Comparison of ENCODE assay signal across 9 cellular contexts in genomic region chr19:35013047-35013819, GRCh38. TPM values are rescaled to one million over a fixed set of nuclear protein-coding genes. Genes with fewer than 3 reads are reported as not detected.
DNase-seq lines count a peak whose midpoint lies in the region; ATAC-seq and TF ChIP-seq lines count a peak whose summit lies in the region.
"Had no signal": no experiment of that assay in that cellular context is flagged by ENCODE, and none has a peak within 500 bp of the region (broad histone marks: within the 10 kb centered on the region; RNA-seq: fewer than 3 reads in every experiment).

No MANE protein-coding gene starts in this region.

- peak; percentile 70 to 77 for ATAC-seq in activated CD4-positive, CD25-positive, alpha-beta regulatory T cell treated with anti-CD3 and anti-CD28 coated beads, Interleukin-2, amount 50 U/mL, for 24 hours
- ATAC-seq in left lobe of liver (peak; percentile 94), HG02571 (IDR thresholded peaks at IDR 0.05; ENCODE audit: unreplicated experiment) (no peak)

- H3K27ac ChIP-seq in mammary epithelial cell (ENCODE audit: insufficient read depth, low read depth, low read length), result no peak overlapping the region

- no peak overlapping the region for H3K4me3 ChIP-seq in mammary epithelial cell (replicated peaks in 1 of 3; ENCODE audit: insufficient read depth in 1 of 3, low read depth in 2 of 3, low read length in 3 of 3)

- DNase-seq in EL, result peak; percentile 44
- DNase-seq in Kasumi-1 (lab: John Stamatoyannopoulos, UW), result peak; percentile 30 to 69
- peak; percentile 20 for DNase-seq in mammary epithelial cell
- DNase-seq in left lobe of liver (ENCODE audit: low spot score), result peak; percentile 79
- DNase-seq in stimulated activated CD4-positive, alpha-beta T cell treated with anti-CD3 and anti-CD28 coated beads, TNF-alpha, amount 100 ng/mL, for 4 hours (ENCODE audit: low read depth in 3 of 3), result peak; percentile 66 to 71 (median 71)
- no peak for DNase-seq in cortex of kidney (lab: John Stamatoyannopoulos, UW)

- no TSS peak for BruUV-seq in mammary epithelial cell (replicated peaks; lab: Mats Ljungman, UMichigan)

- H3K4me1 ChIP-seq in mammary epithelial cell (ENCODE audit: insufficient read depth, low read length), result no peaks in the 10 kb centered on the region

- CTCF ChIA-PET in mammary epithelial cell (lab: Charles Lee; ENCODE audit: low non-redundant PET), result interaction anchor here (0.5 kb wide), 1 partner anchor 36 kb away, joined by 3 read pairs; no protein-coding TSS in a partner anchor

- H2AFZ ChIP-seq in mammary epithelial cell (ENCODE audit: low read depth, low read length), result no peak overlapping the region

- peak; percentile 80 to 92 for TF ChIP-seq CTCF in mammary epithelial cell (conservative IDR thresholded peaks at IDR 0.05 in 1 of 2, IDR thresholded peaks at IDR 0.05 in 1 of 2; ENCODE audit: extremely low read depth in 1 of 2, insufficient read depth in 1 of 2, low read depth in 1 of 2, low read length in 2 of 2)

- no peaks in the 10 kb centered on the region for H3K79me2 ChIP-seq in mammary epithelial cell (ENCODE audit: insufficient read depth, low read length)

- H4K20me1 ChIP-seq in mammary epithelial cell (ENCODE audit: insufficient read depth, low read length), result no peaks in the 10 kb centered on the region

- H3K9ac ChIP-seq in mammary epithelial cell (ENCODE audit: insufficient read depth, low read length), result no peak overlapping the region

- H3K27me3 ChIP-seq in mammary epithelial cell (ENCODE audit: insufficient read depth, low read length), result no peaks in the 10 kb centered on the region

- in situ Hi-C loops in mammary epithelial cell (cut with MboI; ENCODE audit: low sequenced_read_pairs in 2 of 2), result no loop called here

- 66% methylated on average over 16 of the region's 32 CpGs for WGBS in mammary epithelial cell (ENCODE audit: low coverage, missing lambda C conversion rate)

- no peak overlapping the region for H3K4me2 ChIP-seq in mammary epithelial cell (ENCODE audit: insufficient read depth, low read depth, low read length)

- H3K36me3 ChIP-seq in mammary epithelial cell (ENCODE audit: insufficient read depth, low read length), result no peaks in the 10 kb centered on the region

- dilution Hi-C loops in mammary epithelial cell (cut with HindIII; ENCODE audit: low sequenced_read_pairs), result no loop called here

- intact Hi-C loops in mammary epithelial cell (cut with micrococcal nuclease), result loop anchor here (1.0 kb wide), 1 partner anchor 40 kb away; no protein-coding TSS in a partner anchor

- no peaks in the 10 kb centered on the region for H3K9me3 ChIP-seq in mammary epithelial cell (replicated peaks; ENCODE audit: insufficient read depth, low read length)

RNA-seq across cellular contexts. Expression of gene GRAMD1A, which starts 13.1 kb away (rescaled TPM):
- total RNA-seq in mammary epithelial cell (10 to 100 TPM; 19.8 to 54.4 TPM), left lobe of liver (17.8 TPM)
- 30.2 TPM for polyA plus RNA-seq in mammary epithelial cell
- polyA minus RNA-seq in mammary epithelial cell, result 61.8 TPM

RNA-seq across cellular contexts. Expression of gene SCN1B, which starts 17.0 kb away (rescaled TPM):
- total RNA-seq in mammary epithelial cell (under 1 TPM; 0.71 to 0.83 TPM), left lobe of liver (4.5 TPM)
- 0.29 TPM for polyA plus RNA-seq in mammary epithelial cell
- polyA minus RNA-seq in mammary epithelial cell, result not detected

RNA-seq across cellular contexts. Expression of gene HPN, which starts 28.3 kb away (rescaled TPM):
- 1 to 10 TPM in 1 of 2 donors, not detected in 1; 1.0 TPM for total RNA-seq in mammary epithelial cell
- not detected for polyA plus RNA-seq in mammary epithelial cell
- not detected for polyA minus RNA-seq in mammary epithelial cell
- 564 TPM for total RNA-seq in left lobe of liver
- total RNA-seq: activated CD8-positive, alpha-beta memory T cell treated with anti-CD3 and anti-CD28 coated beads for 36 hours had no signal

RNA-seq across cellular contexts. Expression of gene ZNF792, which starts 49.2 kb away (rescaled TPM):
- total RNA-seq in mammary epithelial cell (1 to 10 TPM; 2.2 to 4.7 TPM), left lobe of liver (2.9 TPM)
- 1.6 TPM for polyA plus RNA-seq in mammary epithelial cell
- polyA minus RNA-seq in mammary epithelial cell, result 4.4 TPM

Comparison
In these comparisons a context has a peak if more than half of its experiments do, and no peak if none do; other contexts are left out.
1. RNA of gene HPN, which starts 28.3 kb away (total RNA-seq): 564 TPM in left lobe of liver (single experiment); 1.0 TPM in mammary epithelial cell; every median in the first group is over 100 times any median in the second.